ENCODE assay signal across 16 cellular contexts in genomic region chr4:15343000-15343399, GRCh38.
DNase-seq lines count a peak whose midpoint lies in the region.
"Had no signal": no experiment of that assay in that cellular context is flagged by ENCODE, and none has a peak within 500 bp of the region (broad histone marks: within the 10 kb centered on the region; RNA-seq: fewer than 3 reads in every experiment).

No MANE protein-coding gene starts in this region.

- H3K4me3 Mint-ChIP-seq in activated naive CD8-positive, alpha-beta T cell treated with anti-CD3 and anti-CD28 coated beads for 36 hours = no peak overlapping the region
- H3K4me3 Mint-ChIP-seq: B cell; CD4-positive, CD25-positive, alpha-beta regulatory T cell; CD8-positive, alpha-beta T cell; GM23338; H9 had no signal

- H3K36me3 Mint-ChIP-seq in activated naive CD8-positive, alpha-beta T cell treated with anti-CD3 and anti-CD28 coated beads for 36 hours = no peaks in the 10 kb centered on the region
- H3K36me3 Mint-ChIP-seq: CD8-positive, alpha-beta T cell had no signal

- peak; percentile 37 for DNase-seq in Caki2 (ENCODE audit: low read depth)
- DNase-seq in kidney glomerular epithelial cell (lab: John Stamatoyannopoulos, UW) = peak; percentile 65
- peak; percentile 83 for DNase-seq in renal cortical epithelial cell (ENCODE audit: low read depth)
- no peak for DNase-seq in NCI-H2107 (lab: John Stamatoyannopoulos, UW)
- no peak for DNase-seq in activated naive CD8-positive, alpha-beta T cell treated with anti-CD3 and anti-CD28 coated beads for 36 hours
- DNase-seq in SK-N-DZ (ENCODE audit: low spot score) = no peak
- DNase-seq: Caco-2; CD4-positive, CD25-positive, alpha-beta regulatory T cell; CD8-positive, alpha-beta T cell; DMS 273 treated with DMSO at 0.1 percent for 48 hours; DMS79; EL; GDM1; H9 had no signal

- in situ Hi-C loops in Caki2 (cut with HindIII; ENCODE audit: low pct_unique_long_range_greater_than_20kb, low sequenced_read_pairs) = no loop called here

- H3K27me3 Mint-ChIP-seq in activated naive CD8-positive, alpha-beta T cell treated with anti-CD3 and anti-CD28 coated beads for 36 hours = no peaks in the 10 kb centered on the region
- H3K27me3 Mint-ChIP-seq: CD4-positive, CD25-positive, alpha-beta regulatory T cell had no signal

- no peaks in the 10 kb centered on the region for H3K4me1 Mint-ChIP-seq in activated naive CD8-positive, alpha-beta T cell treated with anti-CD3 and anti-CD28 coated beads for 36 hours
- H3K4me1 Mint-ChIP-seq: CD4-positive, CD25-positive, alpha-beta regulatory T cell had no signal

- H3K9me3 Mint-ChIP-seq in activated naive CD8-positive, alpha-beta T cell treated with anti-CD3 and anti-CD28 coated beads for 36 hours = no peaks in the 10 kb centered on the region
- H3K9me3 Mint-ChIP-seq: CD8-positive, alpha-beta T cell; GM23338; H9 had no signal

- no peak overlapping the region for H3K27ac Mint-ChIP-seq in activated naive CD8-positive, alpha-beta T cell treated with anti-CD3 and anti-CD28 coated beads for 36 hours
- H3K27ac Mint-ChIP-seq: B cell; CD4-positive, CD25-positive, alpha-beta regulatory T cell; CD8-positive, alpha-beta T cell; GM23338; H9 had no signal

Comparison
In these comparisons a context has a peak if more than half of its experiments do, and no peak if none do; other contexts are left out.
1. DNase-seq: peak in Caki2 (single experiment), kidney glomerular epithelial cell (single experiment) and renal cortical epithelial cell (single experiment); none in NCI-H2107 (single experiment), activated naive CD8-positive, alpha-beta T cell treated with anti-CD3 and anti-CD28 coated beads for 36 hours (single experiment) and SK-N-DZ (single experiment).